Comparison of ENCODE assay signal across 11 cellular contexts in genomic region chr4:7156273-7157139, GRCh38. TPM values are rescaled to one million over a fixed set of nuclear protein-coding genes. Genes with fewer than 3 reads are reported as not detected.
A peak's percentile ranks its signal among the peaks of the same experiment; 100 is the strongest.
DNase-seq lines count a peak whose midpoint lies in the region; ATAC-seq, FAIRE-seq and TF ChIP-seq lines count a peak whose summit lies in the region.
"Had no signal": no experiment of that assay in that cellular context is flagged by ENCODE, and none has a peak within 500 bp of the region (broad histone marks: within the 10 kb centered on the region; RNA-seq: fewer than 3 reads in every experiment).

No MANE protein-coding gene starts in this region.

- peak; percentile 51 for TF ChIP-seq CTCF in bronchial epithelial cell (IDR thresholded peaks at IDR 0.05; ENCODE audit: insufficient read depth, low read length, severe bottlenecking)
- peak; percentile 37 for TF ChIP-seq CTCF in kidney epithelial cell (IDR thresholded peaks at IDR 0.05; ENCODE audit: insufficient read depth, low read length, poor library complexity, severe bottlenecking)
- peak; percentile 76 for TF ChIP-seq CTCF in type B pancreatic cell (conservative IDR thresholded peaks at IDR 0.05)

- H3K36me3 Mint-ChIP-seq in type B pancreatic cell: no peaks in the 10 kb centered on the region

- no peaks in the 10 kb centered on the region for H3K27me3 ChIP-seq in bronchial epithelial cell (ENCODE audit: control insufficient read depth, insufficient read depth, low read length)
- peaks cover 31% of the 10 kb centered on the region for H3K27me3 ChIP-seq in kidney epithelial cell (ENCODE audit: control insufficient read depth, insufficient read depth, low read length)
- H3K27me3 ChIP-seq: BLaER1 treated with 17β-estradiol and CSF1 and Interleukin-3, amounts not matched to agents 10 nM and 100 nM had no signal

- H3K4me1 Mint-ChIP-seq in type B pancreatic cell (ENCODE audit: unreplicated experiment): peaks cover 44% of the 10 kb centered on the region

- FAIRE-seq in bronchial epithelial cell (lab: Jason Lieb, UNC): no peak

- H3K27ac Mint-ChIP-seq in type B pancreatic cell: peak overlapping the region; percentile 16

- H3K4me3 ChIP-seq in bronchial epithelial cell (ENCODE audit: low read depth, low read length): no peak overlapping the region
- no peak overlapping the region for H3K4me3 ChIP-seq in kidney epithelial cell (ENCODE audit: low read depth, low read length)
- H3K4me3 ChIP-seq: BLaER1 treated with 17β-estradiol and CSF1 and Interleukin-3, amounts not matched to agents 10 nM and 100 nM had no signal

- H3K36me3 ChIP-seq in bronchial epithelial cell (ENCODE audit: control insufficient read depth, insufficient read depth, low read length) (no peaks in the 10 kb centered on the region), kidney epithelial cell (ENCODE audit: control insufficient read depth, insufficient read depth, low read length) (no peaks in the 10 kb centered on the region)
- H3K36me3 ChIP-seq: BLaER1 treated with 17β-estradiol and CSF1 and Interleukin-3, amounts not matched to agents 10 nM and 100 nM had no signal

- ATAC-seq in HG02610 (IDR thresholded peaks at IDR 0.05; ENCODE audit: unreplicated experiment): no peak

- no peaks in the 10 kb centered on the region for H3K9me3 Mint-ChIP-seq in type B pancreatic cell

- peak overlapping the region; percentile 25 for H3K4me3 Mint-ChIP-seq in type B pancreatic cell

- DNase-seq in activated CD8-positive, alpha-beta memory T cell treated with anti-CD3 and anti-CD28 coated beads, Interleukin-2, amount 50 U/mL, for 4 hours: peak; percentile 1
- no peak for DNase-seq in activated CD8-positive, alpha-beta memory T cell treated with anti-CD3 and anti-CD28 coated beads for 24 hours
- DNase-seq in bronchial epithelial cell (ENCODE audit: low read depth) (no peak), kidney epithelial cell (ENCODE audit: low read depth) (no peak), type B pancreatic cell (ENCODE audit: extremely low spot score, unreplicated experiment) (no peak), NCI-H187 treated with DMSO at 0.1 percent for 48 hours (lab: John Stamatoyannopoulos, UW) (no peak)
- DNase-seq in activated CD4-positive, CD25-positive, alpha-beta regulatory T cell treated with anti-CD3 and anti-CD28 coated beads, Interleukin-2, amount 50 U/mL, for 72 hours: no peak
- DNase-seq: activated T-cell treated with anti-CD3 and anti-CD28 coated beads, Interleukin-2, amount 50 U/mL, for 48 hours; NCI-H446 had no signal

- peaks cover 21% of the 10 kb centered on the region for H3K27me3 Mint-ChIP-seq in type B pancreatic cell

RNA-seq across cellular contexts. Expression of gene SORCS2, which starts 35.8 kb away (rescaled TPM):
- total RNA-seq in bronchial epithelial cell (under 0.01 and 1.0 TPM in 2 replicates), kidney epithelial cell (1.4 and 8.1 TPM in 2 replicates), type B pancreatic cell (ENCODE audit: low replicate concordance) (13.4 and 24.0 TPM in 2 replicates)
